In the genomic region with DNA sequence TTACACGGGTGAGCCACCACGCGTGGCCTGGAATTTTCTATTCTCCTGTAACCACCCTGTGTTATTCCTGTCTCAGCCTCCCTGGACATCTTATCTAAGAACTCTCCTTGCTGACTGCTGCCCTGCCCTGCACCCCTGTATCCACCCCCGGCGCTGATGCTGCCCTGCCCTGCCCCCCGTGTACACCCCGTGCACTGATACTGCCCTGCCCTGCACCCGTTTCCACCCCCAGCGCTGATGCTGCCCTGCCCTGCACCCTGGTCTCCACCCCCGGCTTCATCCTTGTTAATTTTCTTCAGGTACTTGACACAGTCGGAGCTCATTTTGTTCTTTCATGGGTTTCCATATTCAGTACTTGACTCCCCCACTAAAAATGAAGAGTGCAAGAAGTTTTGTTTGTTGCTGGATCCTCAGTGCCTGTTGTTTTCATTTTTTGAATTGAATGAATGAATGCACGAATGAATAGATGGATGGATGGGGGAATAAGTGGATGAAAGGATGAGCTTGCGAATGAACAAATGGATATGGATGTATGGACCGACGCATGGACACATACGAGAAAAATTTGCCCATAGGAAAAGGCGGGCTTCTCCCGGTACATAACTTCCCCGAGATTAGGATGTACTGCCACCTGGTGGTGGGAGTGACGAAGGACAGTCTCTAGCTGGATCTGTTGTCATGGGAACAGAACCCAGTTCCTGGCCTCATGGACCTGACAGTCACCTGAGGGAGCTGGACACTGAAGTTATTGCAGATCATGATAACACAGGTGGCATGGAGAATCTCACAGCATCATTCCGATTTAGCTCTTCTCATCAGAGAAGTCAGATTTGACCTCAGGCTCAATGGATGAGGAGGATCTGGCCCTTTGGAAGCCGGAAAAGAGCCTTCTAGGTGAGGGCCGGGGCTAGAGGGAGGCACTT, we compare ENCODE assay signal across 8 cellular contexts. TPM values are rescaled to one million over a fixed set of nuclear protein-coding genes. Genes with fewer than 3 reads are reported as not detected.
DNase-seq lines count a peak whose midpoint lies in the region; ATAC-seq lines count a peak whose summit lies in the region.

No MANE protein-coding gene starts in this region.

- H3K36me3 Mint-ChIP-seq in activated CD4-positive, alpha-beta T cell treated with anti-CD3 and anti-CD28 coated beads for 36 hours (ENCODE audit: low read depth) = no peaks in the 10 kb centered on the region

- no peak overlapping the region for H3K4me3 ChIP-seq in BLaER1 treated with 17β-estradiol and CSF1 and Interleukin-3, amounts not matched to agents 10 nM and 100 nM
- H3K4me3 ChIP-seq in HAP-1 = no peak overlapping the region

- peaks cover 0 to 11% (median 9%) of the 10 kb centered on the region in 11 experiments; a peak in 13 of 22 replicates for H3K9me3 ChIP-seq in BLaER1 treated with 17β-estradiol and CSF1 and Interleukin-3, amounts not matched to agents 10 nM and 100 nM (replicated peaks in 1 of 11)
- no peaks in the 10 kb centered on the region for H3K9me3 ChIP-seq in HAP-1

- H3K4me1 Mint-ChIP-seq in activated CD4-positive, alpha-beta T cell treated with anti-CD3 and anti-CD28 coated beads for 36 hours = peaks cover 4% of the 10 kb centered on the region

- H3K27ac ChIP-seq in BLaER1 treated with 17β-estradiol and CSF1 and Interleukin-3, amounts not matched to agents 10 nM and 100 nM = no peak overlapping the region

- H3K4me1 ChIP-seq in BLaER1 treated with 17β-estradiol and CSF1 and Interleukin-3, amounts not matched to agents 10 nM and 100 nM = peaks cover 0 to 22% (median 16%) of the 10 kb centered on the region in 10 experiments; a peak in 14 of 20 replicates
- no peaks in the 10 kb centered on the region for H3K4me1 ChIP-seq in HAP-1

- no peaks in the 10 kb centered on the region for H3K27me3 Mint-ChIP-seq in activated CD4-positive, alpha-beta T cell treated with anti-CD3 and anti-CD28 coated beads for 36 hours

- H3K36me3 ChIP-seq in BLaER1 treated with 17β-estradiol and CSF1 and Interleukin-3, amounts not matched to agents 10 nM and 100 nM = no peaks in the 10 kb centered on the region
- no peaks in the 10 kb centered on the region for H3K36me3 ChIP-seq in HAP-1 (replicated peaks)

- no peaks in the 10 kb centered on the region for H3K27me3 ChIP-seq in BLaER1 treated with 17β-estradiol and CSF1 and Interleukin-3, amounts not matched to agents 10 nM and 100 nM
- 0 out of 2 replicates have a peak, but pooled peaks cover 2% of the 10 kb centered on the region for H3K27me3 ChIP-seq in HAP-1 (ENCODE audit: low read depth)

- peak; percentile 74 for ATAC-seq in activated CD4-positive, alpha-beta T cell treated with anti-CD3 and anti-CD28 coated beads for 36 hours
- ATAC-seq in GM21367 (IDR thresholded peaks at IDR 0.05; ENCODE audit: unreplicated experiment) = no peak

- no peak overlapping the region for H3K27ac Mint-ChIP-seq in activated CD4-positive, alpha-beta T cell treated with anti-CD3 and anti-CD28 coated beads for 36 hours

- H3K4me2 ChIP-seq in BLaER1 treated with 17β-estradiol and CSF1 and Interleukin-3, amounts not matched to agents 10 nM and 100 nM = peak overlapping the region in 10 of 11 experiments; percentile 5 to 44 (median 22); a peak in 13 of 22 replicates

- intact Hi-C loops in activated CD4-positive, alpha-beta T cell treated with anti-CD3 and anti-CD28 coated beads for 36 hours (cut with DNase I, micrococcal nuclease) = loop anchor here (1.0 to 2.0 kb wide), 5 partner anchors 344 to 540 kb away; no protein-coding TSS in a partner anchor

- no peaks in the 10 kb centered on the region for H3K9me3 Mint-ChIP-seq in activated CD4-positive, alpha-beta T cell treated with anti-CD3 and anti-CD28 coated beads for 36 hours (ENCODE audit: low read depth)

- H4K20me1 ChIP-seq in BLaER1 treated with 17β-estradiol and CSF1 and Interleukin-3, amounts not matched to agents 10 nM and 100 nM = no peaks in the 10 kb centered on the region

- DNase-seq in HAP-1 (ENCODE audit: low spot score in 2 of 2) (peak; percentile 66 to 88), NCI-H510A (lab: John Stamatoyannopoulos, UW) (peak; percentile 52), cerebellum (ENCODE audit: low spot score) (peak; percentile 20), left kidney (ENCODE audit: low read depth, low spot score) (peak; percentile 93)
- peak; percentile 82 for DNase-seq in activated CD4-positive, alpha-beta T cell treated with anti-CD3 and anti-CD28 coated beads for 36 hours
- peak; percentile 78 for DNase-seq in stimulated activated CD4-positive, alpha-beta T cell treated with anti-CD3 and anti-CD28 coated beads, Interleukin-4, amount 100 ng/mL, for 24 hours

- POLR2A ChIA-PET in activated CD4-positive, alpha-beta T cell treated with anti-CD3 and anti-CD28 coated beads for 36 hours (lab: Charles Lee) = no interaction called here

- in situ Hi-C loops in HAP-1 (cut with MboI; ENCODE audit: low sequenced_read_pairs) = loop anchor here (5.0 to 10.0 kb wide), 2 partner anchors 346 to 534 kb away; no protein-coding TSS in a partner anchor

- no peak overlapping the region for H3K9ac ChIP-seq in BLaER1 treated with 17β-estradiol and CSF1 and Interleukin-3, amounts not matched to agents 10 nM and 100 nM

- CTCF ChIA-PET in activated CD4-positive, alpha-beta T cell treated with anti-CD3 and anti-CD28 coated beads for 36 hours (lab: Charles Lee) = interaction anchor here (0.6 to 2.2 kb wide), 54 partner anchors 9 to 565 kb away, joined by 3 to 14 read pairs (median 4); a partner anchor contains a TSS

- no peak overlapping the region for H3K4me3 Mint-ChIP-seq in activated CD4-positive, alpha-beta T cell treated with anti-CD3 and anti-CD28 coated beads for 36 hours

RNA-seq across cellular contexts. Expression of a gene that starts 14.9 kb away (rescaled TPM):
- not detected for total RNA-seq in activated CD4-positive, alpha-beta T cell treated with anti-CD3 and anti-CD28 coated beads for 36 hours
- total RNA-seq in cerebellum = not detected

RNA-seq across cellular contexts. Expression of a gene that starts 40.8 kb away (rescaled TPM):
- 10 to 100 TPM; 33.3 to 34.6 TPM for total RNA-seq in activated CD4-positive, alpha-beta T cell treated with anti-CD3 and anti-CD28 coated beads for 36 hours
- 23.6 TPM for total RNA-seq in cerebellum

RNA-seq across cellular contexts. Expression of a gene that starts 57.1 kb away (rescaled TPM):
- total RNA-seq in activated CD4-positive, alpha-beta T cell treated with anti-CD3 and anti-CD28 coated beads for 36 hours = not detected
- not detected for total RNA-seq in cerebellum

Comparison
In these comparisons a context has a peak if more than half of its experiments do, and no peak if none do; other contexts are left out.
1. DNase-seq: peak in every context shown above with its lines; median percentile 93 in left kidney; 82 in activated CD4-positive, alpha-beta T cell treated with anti-CD3 and anti-CD28 coated beads for 36 hours; 78 in stimulated activated CD4-positive, alpha-beta T cell treated with anti-CD3 and anti-CD28 coated beads, Interleukin-4, amount 100 ng/mL, for 24 hours; 77 in HAP-1; 52 in NCI-H510A; 20 in cerebellum.